8 cellular contexts compared by ENCODE assay signal in genomic region chr4:123399638-123400358, GRCh38. TPM values are rescaled to one million over a fixed set of nuclear protein-coding genes. Genes with fewer than 3 reads are reported as not detected.
A peak's percentile ranks its signal among the peaks of the same experiment; 100 is the strongest.
DNase-seq lines count a peak whose midpoint lies in the region; FAIRE-seq and TF ChIP-seq lines count a peak whose summit lies in the region.

No MANE protein-coding gene starts in this region.

- no peak for DNase-seq in HFF-Myc (ENCODE audit: extremely low read depth, low read depth)
- DNase-seq in WERI-Rb-1: no peak
- no peak for DNase-seq in hepatocyte (ENCODE audit: low spot score)
- no peak for DNase-seq in skeletal muscle cell (ENCODE audit: low read depth)
- no peak for DNase-seq in RCC 7860 (ENCODE audit: low spot score)
- DNase-seq in NCI-H510A (lab: John Stamatoyannopoulos, UW): no peak
- no peak for DNase-seq in hepatic stellate cell (ENCODE audit: low spot score)
- DNase-seq in stimulated activated CD4-positive, alpha-beta T cell treated with anti-CD3 and anti-CD28 coated beads, Interleukin-12 subunit alpha, Interleukin-12 subunit beta, amount 100 ng/mL, for 4 hours: no peak

- no peak for FAIRE-seq in RCC 7860 (lab: Jason Lieb, UNC)

- H3K27ac ChIP-seq in WERI-Rb-1 (no peak overlapping the region), hepatocyte (peak overlapping the region; percentile 90)

- peaks cover 55% of the 10 kb centered on the region for H3K79me2 ChIP-seq in hepatocyte

- H3K4me1 ChIP-seq in hepatocyte (ENCODE audit: insufficient read depth): peaks cover 8% of the 10 kb centered on the region

- WGBS in hepatocyte (ENCODE audit: low lambda C conversion rate, missing lambda C conversion rate): 6% methylated on average over 22 of the region's 22 CpGs

- H3K4me2 ChIP-seq in hepatocyte: peak overlapping the region; percentile 95

- no peaks in the 10 kb centered on the region for H4K20me1 ChIP-seq in hepatocyte (ENCODE audit: insufficient read depth, poor library complexity, severe bottlenecking)

- H3K36me3 ChIP-seq in WERI-Rb-1 (no peaks in the 10 kb centered on the region; the same call in 1 of the 2 replicates), hepatocyte (replicated peaks; ENCODE audit: insufficient read depth, low read depth) (no peaks in the 10 kb centered on the region)

- H3K27me3 ChIP-seq in WERI-Rb-1 (ENCODE audit: insufficient read depth, low read depth, severe bottlenecking): no peaks in the 10 kb centered on the region
- H3K27me3 ChIP-seq in hepatocyte: no peaks in the 10 kb centered on the region

- H2AFZ ChIP-seq in hepatocyte: peak overlapping the region; percentile 70

- H3K9me3 ChIP-seq in WERI-Rb-1 (ENCODE audit: severe bottlenecking) (no peaks in the 10 kb centered on the region), hepatocyte (ENCODE audit: low read depth) (no peaks in the 10 kb centered on the region)

- H3K4me3 ChIP-seq in HFF-Myc (replicated peaks; ENCODE audit: low read depth, low read length) (peak overlapping the region; percentile 66), WERI-Rb-1 (ENCODE audit: low read depth, low read length) (peak overlapping the region; percentile 72), hepatocyte (peak overlapping the region; percentile 73), skeletal muscle cell (ENCODE audit: low read depth, low read length) (peak overlapping the region; percentile 65)

- H3K9me2 ChIP-seq in hepatocyte (replicated peaks; ENCODE audit: insufficient read depth): no peaks in the 10 kb centered on the region

- TF ChIP-seq CTCF in HFF-Myc (IDR thresholded peaks at IDR 0.05; ENCODE audit: low read depth, low read length, missing control alignments) (no peak), WERI-Rb-1 (IDR thresholded peaks at IDR 0.05; ENCODE audit: low read depth, low read length) (no peak), hepatocyte (IDR thresholded peaks at IDR 0.05; ENCODE audit: poor library complexity) (no peak)

RNA-seq across cellular contexts. Expression of gene SPRY1, which starts 3.2 kb away (rescaled TPM):
- 37.7 and 43.9 TPM in 2 replicates for total RNA-seq in hepatocyte
- 36.7 and 40.1 TPM in 2 replicates for polyA plus RNA-seq in hepatocyte
